In the genomic region with DNA sequence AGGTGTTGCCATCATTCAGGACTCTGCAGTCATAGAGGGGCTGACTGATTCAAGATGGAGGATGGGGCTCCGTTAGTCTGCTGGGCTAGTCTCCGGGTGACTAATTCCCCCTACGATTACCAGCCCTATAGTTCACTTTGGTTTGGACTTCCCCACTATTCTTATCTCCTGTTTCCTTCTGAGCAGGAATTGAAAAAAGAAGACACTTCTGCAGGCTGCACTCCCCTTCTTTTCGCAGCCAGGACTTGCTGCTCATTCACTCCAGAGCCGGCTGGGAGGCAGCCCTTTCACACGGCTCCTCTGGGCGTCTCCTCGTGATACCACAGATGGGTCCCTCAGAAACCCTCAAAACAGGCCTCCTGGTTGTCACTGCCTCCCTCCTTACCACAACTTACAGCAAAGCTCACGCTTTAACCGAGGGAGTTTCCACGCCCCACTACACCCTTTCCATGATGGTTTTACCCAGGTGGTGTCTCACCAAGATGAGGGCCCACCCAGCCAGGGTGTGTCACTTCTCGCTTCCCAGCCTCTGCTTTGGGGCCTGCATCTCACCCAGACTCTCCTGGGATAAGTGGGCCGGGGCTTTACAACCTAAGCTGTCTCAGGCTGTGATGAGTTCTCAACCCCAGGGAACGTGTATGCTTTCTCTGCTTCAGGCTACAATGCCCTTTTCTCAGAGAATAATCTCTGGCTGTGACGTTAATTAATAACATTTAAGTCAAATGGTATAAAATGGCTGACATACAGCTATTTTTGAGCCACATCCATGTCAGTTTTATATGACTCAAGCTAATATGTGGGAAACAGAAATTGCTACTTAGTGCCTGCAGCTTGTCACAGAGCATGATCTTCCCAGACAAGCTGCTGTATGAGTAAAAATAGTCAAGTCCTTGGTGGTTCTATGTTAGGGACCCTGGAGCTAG, we compare ENCODE assay signal across 1 cellular context.
TF ChIP-seq lines count a peak whose summit lies in the region.

No MANE protein-coding gene starts in this region.

TF ChIP-seq in GM23338, 12 proteins besides CTCF, POLR2A, EP300 and RAD21 (continued from another document):
- TF ChIP-seq ZNF462 (CRISPR knock-in tag; IDR thresholded peaks at IDR 0.05) (no peak), ETS1 (IDR thresholded peaks at IDR 0.05) (no peak), POLR2AphosphoS5 (IDR thresholded peaks at IDR 0.05; ENCODE audit: low read depth) (no peak), EZH2phosphoT487 (IDR thresholded peaks at IDR 0.05; ENCODE audit: unreplicated experiment) (no peak), NANOG (IDR thresholded peaks at IDR 0.05; ENCODE audit: borderline replicate concordance) (no peak)
